Comparison of ENCODE assay signal across 23 cellular contexts in the genomic region with DNA sequence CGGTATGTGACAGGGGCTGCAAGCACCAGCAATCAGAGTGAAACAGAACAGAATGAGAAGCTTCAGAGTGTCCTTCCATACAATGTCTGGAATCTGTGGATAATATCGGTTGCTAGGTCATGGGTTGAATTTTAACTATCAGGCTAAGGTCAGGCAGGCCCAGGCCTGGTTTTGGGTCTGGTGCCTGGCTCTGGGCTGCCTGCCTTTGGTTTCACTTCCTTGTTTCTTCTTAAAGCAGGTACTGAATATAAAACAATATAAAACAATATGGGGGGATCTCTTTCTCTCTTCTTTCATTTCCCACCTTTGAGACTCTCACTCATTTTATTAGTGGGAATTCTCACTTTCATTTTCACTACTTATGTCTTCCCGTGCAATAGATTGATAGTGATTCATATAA.
DNase-seq lines count a peak whose midpoint lies in the region; ATAC-seq, FAIRE-seq and TF ChIP-seq lines count a peak whose summit lies in the region.
"Had no signal": no experiment of that assay in that cellular context is flagged by ENCODE, and none has a peak within 500 bp of the region (broad histone marks: within the 10 kb centered on the region; RNA-seq: fewer than 3 reads in every experiment).

No MANE protein-coding gene starts in this region.

- H4K20me1 ChIP-seq in MM.1S (ENCODE audit: insufficient read depth, low read length) (no peaks in the 10 kb centered on the region), hepatocyte (ENCODE audit: insufficient read depth, poor library complexity, severe bottlenecking) (no peaks in the 10 kb centered on the region), smooth muscle cell (ENCODE audit: low read depth) (no peaks in the 10 kb centered on the region)

- TF ChIP-seq CTCF in MM.1S (IDR thresholded peaks at IDR 0.05; ENCODE audit: low read length) (no peak), hepatocyte (IDR thresholded peaks at IDR 0.05; ENCODE audit: poor library complexity) (no peak), smooth muscle cell (IDR thresholded peaks at IDR 0.05; ENCODE audit: borderline replicate concordance, insufficient read depth, poor library complexity, severe bottlenecking) (no peak), heart left ventricle (IDR thresholded peaks at IDR 0.05) (no peak), esophagus muscularis mucosa (IDR thresholded peaks at IDR 0.05) (no peak)

- H3K9ac ChIP-seq in MM.1S (ENCODE audit: low read length) (no peak overlapping the region), smooth muscle cell (ENCODE audit: low read depth) (no peak overlapping the region)

- no peak for TF ChIP-seq POLR2A in heart left ventricle (IDR thresholded peaks at IDR 0.05)
- TF ChIP-seq POLR2A in esophagus muscularis mucosa (IDR thresholded peaks at IDR 0.05; ENCODE audit: low read depth): no peak

- H3K9me3 ChIP-seq in MM.1S (replicated peaks; ENCODE audit: insufficient read depth, low read length) (no peaks in the 10 kb centered on the region), hepatocyte (ENCODE audit: low read depth) (no peaks in the 10 kb centered on the region), smooth muscle cell (replicated peaks; ENCODE audit: low read depth) (no peaks in the 10 kb centered on the region), heart left ventricle (no peaks in the 10 kb centered on the region), esophagus muscularis mucosa (no peaks in the 10 kb centered on the region)
- H3K9me3 ChIP-seq: esophagus squamous epithelium, ovary, upper lobe of right lung had no signal

- H3K4me3 ChIP-seq in MM.1S (ENCODE audit: low read length) (no peak overlapping the region), hepatocyte (no peak overlapping the region), smooth muscle cell (no peak overlapping the region), heart left ventricle (no peak overlapping the region), esophagus muscularis mucosa (no peak overlapping the region)
- H3K4me3 ChIP-seq: esophagus squamous epithelium, ovary, upper lobe of right lung had no signal

- no peaks in the 10 kb centered on the region for H3K36me3 ChIP-seq in MM.1S (replicated peaks; ENCODE audit: insufficient read depth, low read length)
- H3K36me3 ChIP-seq in hepatocyte (replicated peaks; ENCODE audit: insufficient read depth, low read depth): no peaks in the 10 kb centered on the region
- H3K36me3 ChIP-seq in smooth muscle cell (ENCODE audit: low read depth): no peaks in the 10 kb centered on the region
- no peaks in the 10 kb centered on the region for H3K36me3 ChIP-seq in heart left ventricle
- no peaks in the 10 kb centered on the region for H3K36me3 ChIP-seq in esophagus muscularis mucosa
- H3K36me3 ChIP-seq: esophagus squamous epithelium, ovary, upper lobe of right lung had no signal

- H3K9me2 ChIP-seq in MM.1S (replicated peaks; ENCODE audit: insufficient read depth, low read length) (no peaks in the 10 kb centered on the region), hepatocyte (replicated peaks; ENCODE audit: insufficient read depth) (no peaks in the 10 kb centered on the region)

- no peak for ATAC-seq in heart left ventricle
- ATAC-seq: activated T-helper 17 cell treated with anti-CD3 and anti-CD28 coated beads, Interleukin-2, amount 50 U/mL, for 72 hours; foreskin keratinocyte; left colon; upper lobe of right lung had no signal

- H3K4me1 ChIP-seq in MM.1S (ENCODE audit: low read length) (no peaks in the 10 kb centered on the region), hepatocyte (ENCODE audit: insufficient read depth) (no peaks in the 10 kb centered on the region), smooth muscle cell (ENCODE audit: low read depth) (no peaks in the 10 kb centered on the region), heart left ventricle (no peaks in the 10 kb centered on the region), esophagus muscularis mucosa (no peaks in the 10 kb centered on the region)
- H3K4me1 ChIP-seq: foreskin keratinocyte, upper lobe of right lung had no signal

- no peak for TF ChIP-seq EP300 in esophagus muscularis mucosa (IDR thresholded peaks at IDR 0.05)

- H3K27ac ChIP-seq in MM.1S (ENCODE audit: low read length) (no peak overlapping the region), hepatocyte (no peak overlapping the region), smooth muscle cell (ENCODE audit: low read depth) (no peak overlapping the region), heart left ventricle (no peak overlapping the region), esophagus muscularis mucosa (replicated peaks in 1 of 4) (no peak overlapping the region)
- H3K27ac ChIP-seq: esophagus squamous epithelium, foreskin keratinocyte, ovary, upper lobe of right lung had no signal

- DNase-seq in GM18507 (ENCODE audit: extremely low spot score, insufficient read length, low read depth) (no peak), MM.1S (no peak), hepatocyte (ENCODE audit: low spot score) (no peak), smooth muscle cell (lab: John Stamatoyannopoulos, UW; ENCODE audit: unreplicated experiment) (no peak), heart left ventricle (no peak), esophagus muscularis mucosa (ENCODE audit: extremely low spot score) (no peak), MV-4-11 (lab: John Stamatoyannopoulos, UW) (no peak)
- DNase-seq: activated naive CD4-positive, alpha-beta T cell treated with anti-CD3 and anti-CD28 coated beads, Interleukin-2, amount 50 U/mL, for 16 hours; DND-41; esophagus squamous epithelium; foreskin keratinocyte; IMR-90; left colon; NCI-H1092; NCI-H1694; NCI-H446 treated with DMSO at 0.1 percent for 48 hours; nephron progenitor cell; ovary; stimulated activated naive CD4-positive, alpha-beta T cell; T-helper 2 cell; upper lobe of right lung had no signal

- H3F3A ChIP-seq in MM.1S (ENCODE audit: insufficient read depth, low read length): no peaks in the 10 kb centered on the region
- H3F3A ChIP-seq in smooth muscle cell (ENCODE audit: low read depth): no peaks in the 10 kb centered on the region

- H2AFZ ChIP-seq in MM.1S (ENCODE audit: low read length): peak overlapping the region; percentile 12; the same call in 1 of the 2 replicates
- H2AFZ ChIP-seq in hepatocyte: peak overlapping the region; percentile 34
- peak overlapping the region; percentile 89 for H2AFZ ChIP-seq in smooth muscle cell (ENCODE audit: low read depth)

- intact Hi-C loops in heart left ventricle (cut with DNase I) (no loop called here), esophagus muscularis mucosa (cut with DNase I) (no loop called here)

- peak; percentile 61 for FAIRE-seq in GM18507 (lab: Jason Lieb, UNC)
- FAIRE-seq: D721Med had no signal

- H3K79me2 ChIP-seq in MM.1S (ENCODE audit: low read length) (no peaks in the 10 kb centered on the region), hepatocyte (no peaks in the 10 kb centered on the region), smooth muscle cell (ENCODE audit: low read depth) (no peaks in the 10 kb centered on the region)

- H3K4me2 ChIP-seq in MM.1S (ENCODE audit: low read depth, low read length) (no peak overlapping the region), hepatocyte (peak overlapping the region; percentile 55), smooth muscle cell (no peak overlapping the region)

- H3K27me3 ChIP-seq in MM.1S (replicated peaks; ENCODE audit: insufficient read depth, low read length) (no peaks in the 10 kb centered on the region), hepatocyte (no peaks in the 10 kb centered on the region), smooth muscle cell (ENCODE audit: low read depth) (no peaks in the 10 kb centered on the region), heart left ventricle (no peaks in the 10 kb centered on the region), esophagus muscularis mucosa (no peaks in the 10 kb centered on the region)
- H3K27me3 ChIP-seq: esophagus squamous epithelium, foreskin keratinocyte, ovary, upper lobe of right lung had no signal

- WGBS in hepatocyte (ENCODE audit: low lambda C conversion rate, missing lambda C conversion rate): 62% methylated on average over 3 of the region's 3 CpGs
- 57% methylated on average over 3 of the region's 3 CpGs for WGBS in smooth muscle cell (ENCODE audit: low lambda C conversion rate)
- WGBS in heart left ventricle, 4 donors: 81 to 91% (median 85%) methylated on average over 3 of the region's 3 CpGs
- 85% methylated on average over 3 of the region's 3 CpGs for WGBS in esophagus muscularis mucosa

Comparison
In these comparisons a context has a peak if more than half of its experiments do, and no peak if none do; other contexts are left out.
1. H2AFZ ChIP-seq: peak in every context shown above with its lines; median percentile 89 in smooth muscle cell; 34 in hepatocyte; 12 in MM.1S.